ENCODE assay signal across 8 cellular contexts in the genomic region with DNA sequence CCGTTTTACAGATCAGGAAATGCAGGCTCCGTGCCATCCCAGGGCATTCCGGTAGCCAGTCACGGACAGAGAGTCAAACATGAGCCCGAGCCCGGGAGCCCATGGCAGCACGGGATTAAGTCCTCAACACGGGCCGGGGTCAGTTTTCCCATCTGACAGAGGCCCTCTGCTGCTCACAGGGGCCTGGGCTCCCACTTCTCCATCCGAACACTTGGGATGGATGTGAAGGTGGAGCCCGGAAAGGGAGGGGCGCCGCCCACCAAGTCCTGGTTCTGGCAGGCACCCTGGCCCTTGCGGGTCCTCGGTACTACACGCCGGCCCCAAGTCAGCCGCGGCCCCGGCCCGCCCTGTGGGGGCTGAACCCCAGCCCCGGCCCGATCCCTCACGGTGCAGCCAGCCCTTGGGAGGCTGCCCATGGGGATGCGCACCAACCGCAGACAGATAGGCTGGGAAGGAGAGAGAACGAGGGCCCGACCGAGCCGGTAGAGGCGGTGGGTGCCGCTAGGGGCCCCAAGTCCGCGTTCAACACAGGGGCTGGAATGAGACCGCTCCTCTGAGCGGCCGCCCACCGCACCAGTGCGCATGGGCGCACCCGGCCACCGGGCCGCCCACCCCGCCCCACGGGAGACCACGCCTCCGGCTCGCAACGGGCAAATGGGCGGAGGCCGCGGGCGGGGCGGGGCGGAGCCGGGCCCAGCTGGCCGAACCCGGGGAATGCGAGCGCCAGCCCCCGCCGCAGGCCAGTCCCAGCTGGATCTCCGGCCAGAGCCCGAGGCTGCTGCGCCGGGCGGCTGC. TPM values are rescaled to one million over a fixed set of nuclear protein-coding genes. Genes with fewer than 3 reads are reported as not detected.
A peak's percentile ranks its signal among the peaks of the same experiment; 100 is the strongest.
DNase-seq lines count a peak whose midpoint lies in the region; ATAC-seq and TF ChIP-seq lines count a peak whose summit lies in the region.

A gene (plus strand): TSS at position 743 of the 795 bp plus-strand sequence. CDS start 17,916 bp downstream, outside the sequence.

- no peaks in the 10 kb centered on the region for H3K4me1 ChIP-seq in ectodermal cell (ENCODE audit: control insufficient read depth, insufficient read depth, low read length)

- no peaks in the 10 kb centered on the region for H3K27me3 Mint-ChIP-seq in activated CD8-positive, alpha-beta T cell treated with anti-CD3 and anti-CD28 coated beads for 36 hours

- intact Hi-C loops in activated CD8-positive, alpha-beta T cell treated with anti-CD3 and anti-CD28 coated beads for 36 hours (cut with micrococcal nuclease), result no loop called here

- TF ChIP-seq CTCF in activated CD8-positive, alpha-beta T cell treated with anti-CD3 and anti-CD28 coated beads for 36 hours (IDR thresholded peaks at IDR 0.05), result peak; percentile 23

- WGBS in ectodermal cell, 2 experiments, result 1% methylated on average over 67 of the region's 67 CpGs

- ATAC-seq in GM19351 (IDR thresholded peaks at IDR 0.05; ENCODE audit: unreplicated experiment) (peak; percentile 87), HG03469 (IDR thresholded peaks at IDR 0.05; ENCODE audit: unreplicated experiment) (peak; percentile 72)
- ATAC-seq in activated CD8-positive, alpha-beta T cell treated with anti-CD3 and anti-CD28 coated beads for 36 hours, result peak; percentile 95

- peaks cover 16% of the 10 kb centered on the region for H3K4me1 Mint-ChIP-seq in activated CD8-positive, alpha-beta T cell treated with anti-CD3 and anti-CD28 coated beads for 36 hours (ENCODE audit: low read depth)

- H3K9me3 ChIP-seq in ectodermal cell (ENCODE audit: control insufficient read depth, low read length), result no peaks in the 10 kb centered on the region

- DNase-seq in CD1c-positive myeloid dendritic cell (ENCODE audit: extremely low spot score), result peak; percentile 96
- DNase-seq in NCI-H748 treated with DMSO at 0.1 percent for 48 hours (lab: John Stamatoyannopoulos, UW), result peak; percentile 40
- peak; percentile 87 for DNase-seq in activated CD8-positive, alpha-beta T cell treated with anti-CD3 and anti-CD28 coated beads for 36 hours
- peak; percentile 96 for DNase-seq in medulla oblongata (ENCODE audit: extremely low spot score)
- peak; percentile 73 to 82 (median 75) for DNase-seq in stimulated activated CD4-positive, alpha-beta T cell treated with anti-CD3 and anti-CD28 coated beads, TNF-alpha, amount 100 ng/mL, for 4 hours (ENCODE audit: low read depth in 3 of 3)

- peak within 1 kb of the TSS; percentile 62 for H3K4me3 ChIP-seq in ectodermal cell (ENCODE audit: insufficient read depth, low read depth, low read length)

- H3K27ac Mint-ChIP-seq in activated CD8-positive, alpha-beta T cell treated with anti-CD3 and anti-CD28 coated beads for 36 hours, result peak within 1 kb of the TSS; percentile 64

- H3K4me3 Mint-ChIP-seq in activated CD8-positive, alpha-beta T cell treated with anti-CD3 and anti-CD28 coated beads for 36 hours, result peak within 1 kb of the TSS; percentile 77

- POLR2A ChIA-PET in activated CD8-positive, alpha-beta T cell treated with anti-CD3 and anti-CD28 coated beads for 36 hours (lab: Charles Lee), result interaction anchor here (2.2 kb wide), 1 partner anchor 17 kb away, joined by 7 read pairs; no protein-coding TSS in a partner anchor

- no peaks in the 10 kb centered on the region for H3K36me3 ChIP-seq in ectodermal cell (ENCODE audit: control insufficient read depth, insufficient read depth, low read length)

- CTCF ChIA-PET in activated CD8-positive, alpha-beta T cell treated with anti-CD3 and anti-CD28 coated beads for 36 hours (lab: Charles Lee), result interaction anchor here (0.7 to 5.0 kb wide), 5 partner anchors 9 to 360 kb away, joined by 3 to 35 read pairs (median 4); no protein-coding TSS in a partner anchor

- peaks cover 2% of the 10 kb centered on the region for H3K9me3 Mint-ChIP-seq in activated CD8-positive, alpha-beta T cell treated with anti-CD3 and anti-CD28 coated beads for 36 hours

- H3K27ac ChIP-seq in ectodermal cell (ENCODE audit: insufficient read depth, low read depth, low read length, poor library complexity, severe bottlenecking), result peak within 1 kb of the TSS; percentile 72

- peaks cover 9% of the 10 kb centered on the region for H3K27me3 ChIP-seq in ectodermal cell (ENCODE audit: control insufficient read depth, insufficient read depth, low read length, poor library complexity, severe bottlenecking)

- H3K36me3 Mint-ChIP-seq in activated CD8-positive, alpha-beta T cell treated with anti-CD3 and anti-CD28 coated beads for 36 hours (ENCODE audit: low read depth), result no peaks in the 10 kb centered on the region

RNA-seq across cellular contexts. Expression of the gene that starts here (rescaled TPM):
- 1 to 10 TPM; 1.6 to 2.2 TPM for total RNA-seq in activated CD8-positive, alpha-beta T cell treated with anti-CD3 and anti-CD28 coated beads for 36 hours
- 14.3 TPM for polyA plus RNA-seq in ectodermal cell (2013, experiment 1 of 4)
- 15.5 TPM for polyA plus RNA-seq in ectodermal cell (2013, experiment 2 of 4)
- 13.3 TPM for polyA plus RNA-seq in ectodermal cell (2013, experiment 3 of 4)
- polyA plus RNA-seq in ectodermal cell (2013, experiment 4 of 4), result 12.8 TPM

Comparison
In these comparisons a context has a peak if more than half of its experiments do, and no peak if none do; other contexts are left out.
1. Peak in every context shown above with its lines: DNase-seq, ATAC-seq, H3K4me3 ChIP-seq and H3K27ac ChIP-seq.
2. DNase-seq: peak in every context shown above with its lines; median percentile 96 in CD1c-positive myeloid dendritic cell; 96 in medulla oblongata; 87 in activated CD8-positive, alpha-beta T cell treated with anti-CD3 and anti-CD28 coated beads for 36 hours; 75 in stimulated activated CD4-positive, alpha-beta T cell treated with anti-CD3 and anti-CD28 coated beads, TNF-alpha, amount 100 ng/mL, for 4 hours; 40 in NCI-H748 treated with DMSO at 0.1 percent for 48 hours.